8 cellular contexts compared by ENCODE assay signal in genomic region chr11:64305075-64305690, GRCh38. TPM values are rescaled to one million over a fixed set of nuclear protein-coding genes. Genes with fewer than 3 reads are reported as not detected.
DNase-seq lines count a peak whose midpoint lies in the region; ATAC-seq and TF ChIP-seq lines count a peak whose summit lies in the region.

Gene ESRRA, plus strand, starts transcription at chr11:64305524. Its CDS starts 1,656 bp downstream, at chr11:64307180.

- H3K4me3 ChIP-seq in GM12875 (ENCODE audit: low read depth, low read length): peak within 1 kb of the TSS; percentile 65
- H3K4me3 ChIP-seq in SU-DHL-6 (ENCODE audit: insufficient read depth, low read length, poor library complexity, severe bottlenecking): peak within 1 kb of the TSS; percentile 97
- peak within 1 kb of the TSS; percentile 92 for H3K4me3 ChIP-seq in thoracic aorta

- H3K27me3 ChIP-seq in SU-DHL-6 (ENCODE audit: low read length): no peaks in the 10 kb centered on the region
- no peaks in the 10 kb centered on the region for H3K27me3 ChIP-seq in thoracic aorta (replicated peaks; ENCODE audit: insufficient read depth)

- no peaks in the 10 kb centered on the region for H4K20me1 ChIP-seq in SU-DHL-6 (ENCODE audit: low read depth, low read length)

- H3K36me3 ChIP-seq in SU-DHL-6 (ENCODE audit: low read length) (no peaks in the 10 kb centered on the region), thoracic aorta (no peaks in the 10 kb centered on the region)

- peaks cover 16% of the 10 kb centered on the region for H3K36me3 Mint-ChIP-seq in activated naive CD8-positive, alpha-beta T cell treated with anti-CD3 and anti-CD28 coated beads for 36 hours
- no peaks in the 10 kb centered on the region for H3K36me3 Mint-ChIP-seq in glutamatergic neuron (ENCODE audit: unreplicated experiment)
- no peaks in the 10 kb centered on the region for H3K36me3 Mint-ChIP-seq in osteocyte (ENCODE audit: unreplicated experiment)

- H3K9me2 ChIP-seq in SU-DHL-6 (replicated peaks; ENCODE audit: insufficient read depth, low read length): no peaks in the 10 kb centered on the region

- peaks cover 28% of the 10 kb centered on the region for H3K27me3 Mint-ChIP-seq in activated naive CD8-positive, alpha-beta T cell treated with anti-CD3 and anti-CD28 coated beads for 36 hours
- H3K27me3 Mint-ChIP-seq in glutamatergic neuron (ENCODE audit: unreplicated experiment) (peaks cover 9% of the 10 kb centered on the region), osteocyte (ENCODE audit: unreplicated experiment) (peaks cover 3% of the 10 kb centered on the region)

- TF ChIP-seq CTCF in GM12875 (IDR thresholded peaks at IDR 0.05; ENCODE audit: borderline replicate concordance, insufficient read depth, low read depth, low read length): no peak
- TF ChIP-seq CTCF in SU-DHL-6 (IDR thresholded peaks at IDR 0.05; ENCODE audit: insufficient read depth, low read length, poor library complexity, severe bottlenecking): no peak
- no peak for TF ChIP-seq CTCF in glutamatergic neuron (IDR thresholded peaks at IDR 0.05; ENCODE audit: partially characterized antibody, unreplicated experiment)
- no peak for TF ChIP-seq CTCF in osteocyte (IDR thresholded peaks at IDR 0.05)
- TF ChIP-seq CTCF in thoracic aorta (IDR thresholded peaks at IDR 0.05): no peak

- peak within 1 kb of the TSS; percentile 45 for H2AFZ ChIP-seq in SU-DHL-6 (ENCODE audit: low read depth, low read length, severe bottlenecking)

- H3K27ac Mint-ChIP-seq in activated naive CD8-positive, alpha-beta T cell treated with anti-CD3 and anti-CD28 coated beads for 36 hours: peak within 1 kb of the TSS; percentile 98
- H3K27ac Mint-ChIP-seq in glutamatergic neuron (ENCODE audit: unreplicated experiment) (peak within 1 kb of the TSS; percentile 62), osteocyte (ENCODE audit: unreplicated experiment) (peak within 1 kb of the TSS; percentile 96)

- H3K9ac ChIP-seq in SU-DHL-6 (ENCODE audit: low read length): peak within 1 kb of the TSS; percentile 95

- H3K9me3 ChIP-seq in SU-DHL-6 (ENCODE audit: insufficient read depth, low read length) (no peaks in the 10 kb centered on the region), thoracic aorta (no peaks in the 10 kb centered on the region)

- H3K4me3 Mint-ChIP-seq in activated naive CD8-positive, alpha-beta T cell treated with anti-CD3 and anti-CD28 coated beads for 36 hours: peak within 1 kb of the TSS; percentile 98
- H3K4me3 Mint-ChIP-seq in glutamatergic neuron (ENCODE audit: unreplicated experiment) (peak within 1 kb of the TSS; percentile 91), osteocyte (ENCODE audit: unreplicated experiment) (peak within 1 kb of the TSS; percentile 91)

- H3K27ac ChIP-seq in SU-DHL-6 (ENCODE audit: low read depth, low read length) (peak within 1 kb of the TSS; percentile 95), thoracic aorta (peak within 1 kb of the TSS; percentile 64 to 66)

- peaks cover 33% of the 10 kb centered on the region for H3K79me2 ChIP-seq in SU-DHL-6 (ENCODE audit: insufficient read depth, low read length)

- peaks cover 32% of the 10 kb centered on the region for H3K4me1 Mint-ChIP-seq in activated naive CD8-positive, alpha-beta T cell treated with anti-CD3 and anti-CD28 coated beads for 36 hours
- H3K4me1 Mint-ChIP-seq in glutamatergic neuron (ENCODE audit: low read depth, unreplicated experiment) (peaks cover 4% of the 10 kb centered on the region), osteocyte (ENCODE audit: unreplicated experiment) (peaks cover 25% of the 10 kb centered on the region)

- H3K4me2 ChIP-seq in SU-DHL-6 (ENCODE audit: low read depth, low read length, poor library complexity, severe bottlenecking): peak within 1 kb of the TSS; percentile 74

- H3K4me1 ChIP-seq in thoracic aorta (ENCODE audit: control insufficient read depth in 1 of 2, low read depth in 2 of 2): peaks cover 7 to 32% of the 10 kb centered on the region in 2 donors

- DNase-seq in NCI-H1417 (lab: John Stamatoyannopoulos, UW) (peak; percentile 99 to 100 (median 100)), glutamatergic neuron (peak; percentile 100), osteocyte (ENCODE audit: extremely low spot score, unreplicated experiment) (peak; percentile 100), thoracic aorta (ENCODE audit: low spot score) (peak; percentile 100)
- peak; percentile 100 for DNase-seq in activated naive CD8-positive, alpha-beta T cell treated with anti-CD3 and anti-CD28 coated beads for 36 hours

- peaks cover 4% of the 10 kb centered on the region; the same call in 1 of the 2 replicates for H3F3A ChIP-seq in SU-DHL-6 (ENCODE audit: insufficient read depth)

- ATAC-seq in HG02763 (IDR thresholded peaks at IDR 0.05; ENCODE audit: unreplicated experiment) (peak; percentile 75), thoracic aorta (ENCODE audit: insufficient number of reproducible peaks, low FRiP score, low read depth) (peak; percentile 72)

- H3K9me3 Mint-ChIP-seq in activated naive CD8-positive, alpha-beta T cell treated with anti-CD3 and anti-CD28 coated beads for 36 hours: no peaks in the 10 kb centered on the region
- H3K9me3 Mint-ChIP-seq in glutamatergic neuron (ENCODE audit: unreplicated experiment): peaks cover 4% of the 10 kb centered on the region
- no peaks in the 10 kb centered on the region for H3K9me3 Mint-ChIP-seq in osteocyte (ENCODE audit: unreplicated experiment)

RNA-seq across cellular contexts. Expression of gene ESRRA, which starts in this region (rescaled TPM):
- total RNA-seq in activated naive CD8-positive, alpha-beta T cell treated with anti-CD3 and anti-CD28 coated beads for 36 hours: 10 to 100 TPM; 46.5 to 46.9 TPM
- total RNA-seq in glutamatergic neuron (ENCODE audit: unreplicated experiment) (69.9 TPM), osteocyte (32.7 and 37.4 TPM in 2 replicates), thoracic aorta (10 to 100 TPM; 33.4 to 46.0 TPM)

Comparison
In these comparisons a context has a peak if more than half of its experiments do, and no peak if none do; other contexts are left out.
1. Peak in every context shown above with its lines: DNase-seq, ATAC-seq, H3K4me3 ChIP-seq and H3K27ac ChIP-seq.